8 cellular contexts compared by ENCODE assay signal in genomic region chr11:12864316-12865156, GRCh38.
A peak's percentile ranks its signal among the peaks of the same experiment; 100 is the strongest.
DNase-seq lines count a peak whose midpoint lies in the region; ATAC-seq and TF ChIP-seq lines count a peak whose summit lies in the region.

No MANE protein-coding gene starts in this region.

- no peak overlapping the region for H2BK5ac ChIP-seq in trophoblast cell (ENCODE audit: low read depth, low read length, poor library complexity)

- DNase-seq in GM23248: peak; percentile 46
- peak; percentile 91 for DNase-seq in NCI-H748 treated with DMSO at 0.1 percent for 48 hours (lab: John Stamatoyannopoulos, UW)
- peak; percentile 88 to 92 for DNase-seq in fibroblast of lung (ENCODE audit: low read depth in 2 of 2)
- DNase-seq in trophoblast cell: peak; percentile 83 to 97
- no peak for DNase-seq in T-helper 2 cell treated with Interferon-gamma antibody and Interleukin-4, amounts not matched to agents 5 μg/mL and 100 μg/mL, for 36 hours (ENCODE audit: low spot score)
- no peak for DNase-seq in activated CD8-positive, alpha-beta memory T cell treated with anti-CD3 and anti-CD28 coated beads for 24 hours

- TF ChIP-seq CTCF in fibroblast of lung (conservative IDR thresholded peaks at IDR 0.05 in 1 of 2, IDR thresholded peaks at IDR 0.05 in 1 of 2; ENCODE audit: low read depth in 1 of 2, low read length in 2 of 2): no peak

- peaks cover 32% of the 10 kb centered on the region for H3K4me1 ChIP-seq in GM23248 (ENCODE audit: insufficient read depth)
- H3K4me1 ChIP-seq in fibroblast of lung (ENCODE audit: control insufficient read depth, extremely low read depth, insufficient read depth, low read length): peaks cover 17% of the 10 kb centered on the region
- peaks cover 6 to 16% of the 10 kb centered on the region in 2 experiments for H3K4me1 ChIP-seq in trophoblast cell (ENCODE audit: control insufficient read depth in 1 of 2, insufficient read depth in 2 of 2, low read length in 2 of 2)

- peaks cover 59% of the 10 kb centered on the region for H3K27me3 Mint-ChIP-seq in T-helper 2 cell treated with Interferon-gamma antibody and Interleukin-4, amounts not matched to agents 5 μg/mL and 100 μg/mL, for 36 hours (ENCODE audit: low read depth)

- H4K91ac ChIP-seq in trophoblast cell (ENCODE audit: low read depth, low read length): peak overlapping the region; percentile 51

- peaks cover 13% of the 10 kb centered on the region; the same call in 1 of the 2 replicates for H3K36me3 ChIP-seq in GM23248 (ENCODE audit: low read depth)
- H3K36me3 ChIP-seq in fibroblast of lung (ENCODE audit: control insufficient read depth, insufficient read depth, low read length): no peaks in the 10 kb centered on the region
- H3K36me3 ChIP-seq in trophoblast cell (ENCODE audit: control insufficient read depth in 1 of 2, insufficient read depth in 2 of 2, low read length in 2 of 2): peaks cover 5 to 7% of the 10 kb centered on the region in 2 experiments

- no peak overlapping the region for H3K23ac ChIP-seq in trophoblast cell (ENCODE audit: low read length)

- H3F3A ChIP-seq in GM23248 (ENCODE audit: insufficient read depth): peaks cover 29% of the 10 kb centered on the region

- peaks cover 2% of the 10 kb centered on the region for H3K79me1 ChIP-seq in trophoblast cell (ENCODE audit: low read length)

- H2AFZ ChIP-seq in GM23248 (no peak overlapping the region), fibroblast of lung (ENCODE audit: low read length) (no peak overlapping the region), trophoblast cell (ENCODE audit: insufficient read depth, low read length, poor library complexity) (no peak overlapping the region)

- H4K12ac ChIP-seq in trophoblast cell (ENCODE audit: low read depth, low read length): no peak overlapping the region

- H3K4ac ChIP-seq in trophoblast cell (ENCODE audit: low read depth, low read length): no peak overlapping the region

- H3K36me3 Mint-ChIP-seq in T-helper 2 cell treated with Interferon-gamma antibody and Interleukin-4, amounts not matched to agents 5 μg/mL and 100 μg/mL, for 36 hours (ENCODE audit: low read depth): no peaks in the 10 kb centered on the region

- peak overlapping the region; percentile 71 for H2BK120ac ChIP-seq in trophoblast cell (ENCODE audit: insufficient read depth, low read length, poor library complexity)

- H3K27me3 ChIP-seq in GM23248 (replicated peaks; ENCODE audit: insufficient read depth) (no peaks in the 10 kb centered on the region), fibroblast of lung (ENCODE audit: control insufficient read depth, insufficient read depth, low read length) (no peaks in the 10 kb centered on the region), trophoblast cell (ENCODE audit: insufficient read depth, low read length) (no peaks in the 10 kb centered on the region)

- no peak overlapping the region for H3K4me3 Mint-ChIP-seq in T-helper 2 cell treated with Interferon-gamma antibody and Interleukin-4, amounts not matched to agents 5 μg/mL and 100 μg/mL, for 36 hours

- no peak overlapping the region for H2BK12ac ChIP-seq in trophoblast cell (ENCODE audit: low read length)

- H4K20me1 ChIP-seq in GM23248 (ENCODE audit: insufficient read depth): peaks cover 14% of the 10 kb centered on the region
- peaks cover 3% of the 10 kb centered on the region for H4K20me1 ChIP-seq in fibroblast of lung (ENCODE audit: control insufficient read depth, extremely low read depth, insufficient read depth, low read length)

- H3K18ac ChIP-seq in trophoblast cell (ENCODE audit: low read length): no peak overlapping the region

- H3K27ac ChIP-seq in GM23248 (peak overlapping the region; percentile 16), fibroblast of lung (ENCODE audit: insufficient read depth, low read length) (peak overlapping the region; percentile 66), trophoblast cell (ENCODE audit: low read depth, low read length) (peak overlapping the region; percentile 77)

- WGBS in GM23248 (ENCODE audit: low coverage in 1 of 2, low lambda C conversion rate in 2 of 2, missing lambda C conversion rate in 2 of 2), 2 experiments: 94 to 95% methylated on average over 13 of the region's 13 CpGs
- no CpG with 5 or more reads among the region's 13 CpGs for WGBS in trophoblast cell (ENCODE audit: extremely low coverage, insufficient coverage, insufficient read length)

- H3K79me2 ChIP-seq in GM23248 (ENCODE audit: insufficient read depth): peaks cover 100% of the 10 kb centered on the region
- H3K79me2 ChIP-seq in fibroblast of lung (ENCODE audit: control insufficient read depth, insufficient read depth, low read length): peaks cover 50% of the 10 kb centered on the region
- H3K79me2 ChIP-seq in trophoblast cell (ENCODE audit: control insufficient read depth, insufficient read depth, low read length, poor library complexity): peaks cover 5% of the 10 kb centered on the region

- no peak overlapping the region for H3K4me2 ChIP-seq in GM23248 (ENCODE audit: unreplicated experiment)
- no peak overlapping the region for H3K4me2 ChIP-seq in fibroblast of lung (ENCODE audit: extremely low read depth, insufficient read depth, low read length)
- peak overlapping the region; percentile 55 for H3K4me2 ChIP-seq in trophoblast cell (ENCODE audit: low read length)

- H4K8ac ChIP-seq in trophoblast cell (ENCODE audit: low read depth, low read length): no peak overlapping the region

- ATAC-seq in HG03095 (IDR thresholded peaks at IDR 0.05; ENCODE audit: unreplicated experiment) (no peak), GM21360 (IDR thresholded peaks at IDR 0.05; ENCODE audit: unreplicated experiment) (no peak)

- H3K9ac ChIP-seq in GM23248: no peak overlapping the region
- no peak overlapping the region for H3K9ac ChIP-seq in fibroblast of lung (ENCODE audit: insufficient read depth, low read length)
- no peak overlapping the region for H3K9ac ChIP-seq in trophoblast cell (ENCODE audit: low read length)

- in situ Hi-C loops in GM23248 (cut with MboI): no loop called here

- no peaks in the 10 kb centered on the region for H3K9me3 Mint-ChIP-seq in T-helper 2 cell treated with Interferon-gamma antibody and Interleukin-4, amounts not matched to agents 5 μg/mL and 100 μg/mL, for 36 hours

- H2AK5ac ChIP-seq in trophoblast cell (ENCODE audit: low read length): no peak overlapping the region

- H3K9me2 ChIP-seq in GM23248 (ENCODE audit: insufficient read depth): no peaks in the 10 kb centered on the region

- H3K4me1 Mint-ChIP-seq in T-helper 2 cell treated with Interferon-gamma antibody and Interleukin-4, amounts not matched to agents 5 μg/mL and 100 μg/mL, for 36 hours (ENCODE audit: low read depth): no peaks in the 10 kb centered on the region

- no peak overlapping the region for H3K14ac ChIP-seq in trophoblast cell (ENCODE audit: low read length)

- H3K27ac Mint-ChIP-seq in T-helper 2 cell treated with Interferon-gamma antibody and Interleukin-4, amounts not matched to agents 5 μg/mL and 100 μg/mL, for 36 hours: no peak overlapping the region

- H3K4me3 ChIP-seq in GM23248 (no peak overlapping the region), fibroblast of lung (replicated peaks in 1 of 4; ENCODE audit: control extremely low read depth in 1 of 4, insufficient read depth in 1 of 4, low read depth in 3 of 4, low read length in 4 of 4) (no peak overlapping the region), trophoblast cell (ENCODE audit: low read depth, low read length) (no peak overlapping the region)

- H3K9me3 ChIP-seq in GM23248 (ENCODE audit: low read depth): no peaks in the 10 kb centered on the region
- H3K9me3 ChIP-seq in fibroblast of lung (ENCODE audit: control insufficient read depth, insufficient read depth, low read depth, low read length): no peaks in the 10 kb centered on the region
- H3K9me3 ChIP-seq in trophoblast cell (ENCODE audit: insufficient read depth, low read depth, low read length): no peaks in the 10 kb centered on the region

Comparison
In these comparisons a context has a peak if more than half of its experiments do, and no peak if none do; other contexts are left out.
1. DNase-seq: peak in GM23248 (single experiment), NCI-H748 treated with DMSO at 0.1 percent for 48 hours (single experiment), fibroblast of lung (2 of 2) and trophoblast cell (2 of 2); none in T-helper 2 cell treated with Interferon-gamma antibody and Interleukin-4, amounts not matched to agents 5 μg/mL and 100 μg/mL, for 36 hours (single experiment) and activated CD8-positive, alpha-beta memory T cell treated with anti-CD3 and anti-CD28 coated beads for 24 hours (single experiment).
2. H3K27ac ChIP-seq: peak in every context shown above with its lines; median percentile 77 in trophoblast cell; 66 in fibroblast of lung; 16 in GM23248.